In genomic region chr2:45170976-45171514, GRCh38 we compare ENCODE assay signal across 21 cellular contexts.
A peak's percentile ranks its signal among the peaks of the same experiment; 100 is the strongest.
DNase-seq lines count a peak whose midpoint lies in the region; ATAC-seq, FAIRE-seq and TF ChIP-seq lines count a peak whose summit lies in the region.
"Had no signal": no experiment of that assay in that cellular context is flagged by ENCODE, and none has a peak within 500 bp of the region (broad histone marks: within the 10 kb centered on the region; RNA-seq: fewer than 3 reads in every experiment).

No MANE protein-coding gene starts in this region.

- intact Hi-C loops in HepG2 (cut with micrococcal nuclease; ENCODE audit: unreplicated experiment), result no loop called here
- intact Hi-C loops in right lobe of liver (cut with DNase I), result no loop called here
- intact Hi-C loops in vagina (cut with DNase I), result no loop called here

- H3K9me3 ChIP-seq in HepG2 (ENCODE audit: low read length), result no peaks in the 10 kb centered on the region
- H3K9me3 ChIP-seq in right lobe of liver, result no peaks in the 10 kb centered on the region
- no peaks in the 10 kb centered on the region for H3K9me3 ChIP-seq in vagina

- TF ChIP-seq CTCF in HepG2 (CRISPR knock-in tag; IDR thresholded peaks at IDR 0.05) (no peak), right lobe of liver (IDR thresholded peaks at IDR 0.05) (no peak), brain microvascular endothelial cell (IDR thresholded peaks at IDR 0.05; ENCODE audit: low read depth, low read length, missing control alignments) (no peak), vagina (IDR thresholded peaks at IDR 0.05) (no peak)

- POLR2A ChIA-PET in HepG2 (lab: Yijun Ruan, JAX), result no interaction called here

- WGBS in HepG2 (ENCODE audit: low lambda C conversion rate), result 61% methylated on average over 16 of the region's 16 CpGs
- WGBS in right lobe of liver (ENCODE audit: insufficient coverage, low coverage, low lambda C conversion rate, missing lambda C conversion rate), result 45% methylated on average over 15 of the region's 16 CpGs

- H3K79me2 ChIP-seq in HepG2 (ENCODE audit: insufficient read depth, low read length), result no peaks in the 10 kb centered on the region

- H3K4me2 ChIP-seq in HepG2 (ENCODE audit: low read depth, low read length), result no peak overlapping the region
- H3K4me2 ChIP-seq: KMS-11 had no signal

- no peak overlapping the region for H3K4me3 ChIP-seq in HepG2 (replicated peaks in 1 of 3; ENCODE audit: insufficient read depth in 1 of 3, low read depth in 2 of 3, low read length in 3 of 3)
- no peak overlapping the region for H3K4me3 ChIP-seq in right lobe of liver
- H3K4me3 ChIP-seq in brain microvascular endothelial cell (ENCODE audit: low read depth, low read length), result peak overlapping the region; percentile 59
- H3K4me3 ChIP-seq in vagina, result no peak overlapping the region

- no peak for TF ChIP-seq POLR2A in HepG2 (IDR thresholded peaks at IDR 0.05; ENCODE audit: insufficient read depth in 1 of 2, low read depth in 2 of 2, low read length in 2 of 2)
- no peak for TF ChIP-seq POLR2A in right lobe of liver (IDR thresholded peaks at IDR 0.05)
- no peak for TF ChIP-seq POLR2A in vagina (IDR thresholded peaks at IDR 0.05)

- H4K20me1 ChIP-seq in HepG2 (ENCODE audit: insufficient read depth, low read length), result no peaks in the 10 kb centered on the region

- FAIRE-seq in HepG2 (lab: Jason Lieb, UNC), result no peak
- FAIRE-seq: D721Med, urothelium cell line had no signal

- H3K9ac ChIP-seq in HepG2 (ENCODE audit: insufficient read depth, low read depth, low read length), result no peak overlapping the region
- H3K9ac ChIP-seq: KMS-11 had no signal

- H3K27me3 ChIP-seq in HepG2 (ENCODE audit: control insufficient read depth in 1 of 2, insufficient read depth in 2 of 2, low read length in 2 of 2), result peaks cover 0 to 7% of the 10 kb centered on the region in 2 experiments; a peak in 1 of 5 replicates
- peaks cover 0 to 27% of the 10 kb centered on the region in 2 donors for H3K27me3 ChIP-seq in right lobe of liver
- no peaks in the 10 kb centered on the region for H3K27me3 ChIP-seq in brain microvascular endothelial cell (replicated peaks)
- no peaks in the 10 kb centered on the region for H3K27me3 ChIP-seq in vagina

- H2AFZ ChIP-seq in HepG2 (ENCODE audit: low read length), result no peak overlapping the region

- TF ChIP-seq EP300 in HepG2 (IDR thresholded peaks at IDR 0.05; ENCODE audit: low read depth in 2 of 2, low read length in 2 of 2), result no peak
- TF ChIP-seq EP300 in HepG2 (CRISPR knock-in tag; IDR thresholded peaks at IDR 0.05; ENCODE audit: borderline replicate concordance), result no peak

- H3K4me1 ChIP-seq in HepG2 (ENCODE audit: insufficient read depth, low read length) (no peaks in the 10 kb centered on the region), right lobe of liver (peaks cover 0 to 16% (median 0%) of the 10 kb centered on the region in 4 donors), vagina (peaks cover 19% of the 10 kb centered on the region)

- in situ Hi-C loops in HepG2 (cut with HindIII; ENCODE audit: extremely low pct_ligation_motif_present, low pct_unique_long_range_greater_than_20kb), result no loop called here
- in situ Hi-C loops in brain microvascular endothelial cell (cut with HindIII; ENCODE audit: low pct_ligation_motif_present, low sequenced_read_pairs), result no loop called here

- TF ChIP-seq RAD21 in HepG2 (CRISPR knock-in tag; IDR thresholded peaks at IDR 0.05), result no peak

- H3K27ac ChIP-seq in HepG2 (ENCODE audit: extremely low read length, insufficient read depth, low read length), result no peak overlapping the region
- no peak overlapping the region for H3K27ac ChIP-seq in right lobe of liver
- H3K27ac ChIP-seq in brain microvascular endothelial cell, result peak overlapping the region; percentile 85
- peak overlapping the region; percentile 92 for H3K27ac ChIP-seq in vagina
- H3K27ac ChIP-seq: KMS-11 had no signal

- DNase-seq in HepG2 (ENCODE audit: low spot score), result no peak
- no peak for DNase-seq in right lobe of liver
- peak; percentile 50 for DNase-seq in brain microvascular endothelial cell
- peak; percentile 88 for DNase-seq in left kidney (ENCODE audit: low read depth, low spot score)
- DNase-seq in vagina (ENCODE audit: extremely low spot score in 2 of 2), result no peak
- DNase-seq in AG20443 (ENCODE audit: low spot score), result no peak
- DNase-seq in NCI-H526 (lab: John Stamatoyannopoulos, UW), result no peak
- DNase-seq: ACHN; activated CD4-positive, alpha-beta T cell treated with anti-CD3 and anti-CD28 coated beads for 4 hours; activated T-cell treated with anti-CD3 and anti-CD28 coated beads, Interleukin-2, amount 50 U/mL, for 4 hours; anterior cingulate cortex; effector memory CD8-positive, alpha-beta T cell; head of caudate nucleus; NCI-H2029; occipital lobe; stimulated activated CD8-positive, alpha-beta memory T cell treated with anti-CD3 and anti-CD28 coated beads, Interleukin-4, amount 100 ng/mL, for 48 hours; T-cell had no signal

- H3K36me3 ChIP-seq in HepG2 (replicated peaks in 1 of 2; ENCODE audit: control insufficient read depth in 1 of 2, insufficient read depth in 2 of 2, low read length in 2 of 2), result no peaks in the 10 kb centered on the region
- H3K36me3 ChIP-seq in right lobe of liver, result no peaks in the 10 kb centered on the region
- no peaks in the 10 kb centered on the region for H3K36me3 ChIP-seq in brain microvascular endothelial cell (replicated peaks)
- no peaks in the 10 kb centered on the region for H3K36me3 ChIP-seq in vagina

- CTCF ChIA-PET in HepG2 (lab: Yijun Ruan, JAX; ENCODE audit: low intra/inter-chr PET ratio, low total read pairs), result no interaction called here

- ATAC-seq in HepG2, result no peak
- no peak for ATAC-seq in right lobe of liver
- no peak for ATAC-seq in GM18873 (IDR thresholded peaks at IDR 0.05; ENCODE audit: low FRiP score, unreplicated experiment)
- ATAC-seq: activated T-cell treated with anti-CD3 and anti-CD28 coated beads, Interleukin-2, amount 50 U/mL, for 4 hours; effector memory CD8-positive, alpha-beta T cell; T-cell had no signal

- no TSS peak for BruUV-seq in HepG2 (replicated peaks; lab: Mats Ljungman, UMichigan)

TF ChIP-seq in HepG2, 621 proteins besides CTCF, POLR2A, EP300 and RAD21:
- no peak for TF ChIP-seq PHF8 (CRISPR knock-in tag; IDR thresholded peaks at IDR 0.05)
- TF ChIP-seq ISX (CRISPR knock-in tag; conservative IDR thresholded peaks at IDR 0.05), result no peak
- no peak for TF ChIP-seq STAT5B (CRISPR knock-in tag; IDR thresholded peaks at IDR 0.05)
- TF ChIP-seq CHD4 (IDR thresholded peaks at IDR 0.05; ENCODE audit: borderline replicate concordance, low read length), result no peak
- TF ChIP-seq BRCA1 (CRISPR knock-in tag; IDR thresholded peaks at IDR 0.05), result no peak
- peak; percentile 82 for TF ChIP-seq MAFG (CRISPR knock-in tag; IDR thresholded peaks at IDR 0.05)
- peak; percentile 100 for TF ChIP-seq MAFF (IDR thresholded peaks at IDR 0.05; ENCODE audit: low read depth, low read length)
- TF ChIP-seq SNAPC2 (CRISPR knock-in tag; IDR thresholded peaks at IDR 0.05), result no peak
- no peak for TF ChIP-seq ZNF737 (CRISPR knock-in tag; IDR thresholded peaks at IDR 0.05; ENCODE audit: borderline replicate concordance)
- peak; percentile 100 for TF ChIP-seq MAFK (conservative IDR thresholded peaks at IDR 0.05 in 1 of 2, IDR thresholded peaks at IDR 0.05 in 1 of 2; ENCODE audit: low read length in 2 of 2)
- TF ChIP-seq TRIM24 (CRISPR knock-in tag; IDR thresholded peaks at IDR 0.05), result no peak
- peak; percentile 38; the same call in 1 of the 2 replicates for TF ChIP-seq RFX5 (IDR thresholded peaks at IDR 0.05; ENCODE audit: low read depth, low read length)
- no peak for TF ChIP-seq ZNF703 (CRISPR knock-in tag; IDR thresholded peaks at IDR 0.05; ENCODE audit: borderline replicate concordance)
- TF ChIP-seq FOXO1 (CRISPR knock-in tag; IDR thresholded peaks at IDR 0.05), result no peak
TF ChIP-seq in HepG2: peak in this region for 4.

Comparison
In these comparisons a context has a peak if more than half of its experiments do, and no peak if none do; other contexts are left out.
1. DNase-seq: peak in brain microvascular endothelial cell (single experiment) and left kidney (single experiment); none in HepG2 (single experiment), right lobe of liver (0 of 3), vagina (0 of 2), AG20443 (single experiment) and NCI-H526 (0 of 2).
2. H3K27ac ChIP-seq: peak in brain microvascular endothelial cell (single experiment) and vagina (single experiment); none in HepG2 (single experiment) and right lobe of liver (0 of 3).